8 cellular contexts compared by ENCODE assay signal in the genomic region with DNA sequence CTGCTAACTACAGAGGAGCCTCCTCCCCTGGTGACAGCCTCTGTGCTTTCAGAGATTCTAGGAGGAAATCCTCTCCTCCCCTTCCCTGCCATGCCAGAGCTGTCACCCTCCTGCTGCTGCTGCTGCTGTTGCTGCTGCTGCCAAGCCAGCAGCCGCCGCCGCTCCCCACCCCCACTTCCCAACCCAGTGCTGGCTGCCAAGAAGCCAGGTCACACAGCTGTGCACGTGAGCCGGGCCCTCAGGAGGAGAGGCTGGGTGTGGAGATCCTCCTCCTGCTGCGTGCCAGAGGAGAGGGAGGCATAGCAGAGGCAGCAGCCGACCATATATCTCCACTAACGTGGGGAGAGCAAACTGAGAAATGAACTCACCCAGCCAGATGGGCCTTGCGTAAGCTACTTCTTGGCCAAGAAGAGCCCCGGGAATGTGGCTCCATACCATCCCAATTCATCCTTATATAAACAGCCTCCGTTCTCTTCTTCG. TPM values are rescaled to one million over a fixed set of nuclear protein-coding genes. Genes with fewer than 3 reads are reported as not detected.
DNase-seq lines count a peak whose midpoint lies in the region; ATAC-seq and TF ChIP-seq lines count a peak whose summit lies in the region.

No MANE protein-coding gene starts in this region.

- ATAC-seq in WTC11 = peak; percentile 63

- H3K9me3 ChIP-seq in GM23248 (ENCODE audit: low read depth) = no peaks in the 10 kb centered on the region
- H3K9me3 ChIP-seq in cardiac muscle cell (ENCODE audit: low read depth) = no peaks in the 10 kb centered on the region

- peak; percentile 99 for DNase-seq in GM23248
- DNase-seq in WTC11 (ENCODE audit: low spot score) = peak; percentile 46
- DNase-seq in cardiac muscle cell (ENCODE audit: low read depth in 1 of 2, low spot score in 1 of 2) = peak; percentile 66 to 99
- DNase-seq in pulmonary artery endothelial cell (ENCODE audit: low read depth, low spot score) = peak; percentile 51
- DNase-seq in activated gamma-delta T cell (lab: John Stamatoyannopoulos, UW) = no peak
- DNase-seq in NOMO-1 treated with dmso at 0.1 percent for 144 hours (lab: John Stamatoyannopoulos, UW; ENCODE audit: unreplicated experiment) = no peak
- no peak for DNase-seq in NCI-H146 treated with DMSO at 0.1 percent for 48 hours (lab: John Stamatoyannopoulos, UW; ENCODE audit: unreplicated experiment)
- DNase-seq in KG1 (lab: John Stamatoyannopoulos, UW) = no peak

- peak overlapping the region; percentile 78 for H3K4me2 ChIP-seq in GM23248 (ENCODE audit: unreplicated experiment)

- H3K79me2 ChIP-seq in GM23248 (ENCODE audit: insufficient read depth) = peaks cover 15% of the 10 kb centered on the region

- H3K27ac Mint-ChIP-seq in WTC11 = no peak overlapping the region

- H3K4me1 ChIP-seq in GM23248 (ENCODE audit: insufficient read depth) (peaks cover 52% of the 10 kb centered on the region), cardiac muscle cell (ENCODE audit: low read depth) (peaks cover 29% of the 10 kb centered on the region)

- peaks cover 35% of the 10 kb centered on the region for H3F3A ChIP-seq in GM23248 (ENCODE audit: insufficient read depth)

- no peaks in the 10 kb centered on the region for H3K27me3 Mint-ChIP-seq in WTC11 (ENCODE audit: low read depth)

- 1 to 4% methylated on average over 12 of the region's 12 CpGs for WGBS in GM23248 (ENCODE audit: low coverage in 1 of 2, low lambda C conversion rate in 2 of 2, missing lambda C conversion rate in 2 of 2), 2 experiments

- CTCF ChIA-PET in WTC11 (lab: Charles Lee) = interaction anchor here (0.8 to 5.3 kb wide), 5 partner anchors 13 to 157 kb away, joined by 3 to 48 read pairs (median 4); no protein-coding TSS in a partner anchor

- H3K9me3 Mint-ChIP-seq in WTC11 = no peaks in the 10 kb centered on the region

- POLR2A ChIA-PET in WTC11 (lab: Charles Lee) = interaction anchor here (2.0 kb wide), 1 partner anchor 13 kb away, joined by 9 read pairs; a partner anchor contains a TSS

- peaks cover 28% of the 10 kb centered on the region for H3K4me1 Mint-ChIP-seq in WTC11

- peaks cover 16% of the 10 kb centered on the region; the same call in 1 of the 2 replicates for H3K36me3 ChIP-seq in GM23248 (ENCODE audit: low read depth)
- H3K36me3 ChIP-seq in cardiac muscle cell = peaks cover 33% of the 10 kb centered on the region

- H3K27me3 ChIP-seq in GM23248 (replicated peaks; ENCODE audit: insufficient read depth) (no peaks in the 10 kb centered on the region), cardiac muscle cell (no peaks in the 10 kb centered on the region)

- peaks cover 16% of the 10 kb centered on the region for H3K36me3 Mint-ChIP-seq in WTC11

- H2AFZ ChIP-seq in GM23248 = no peak overlapping the region

- in situ Hi-C loops in GM23248 (cut with MboI) = no loop called here

- H3K9me2 ChIP-seq in GM23248 (ENCODE audit: insufficient read depth) = no peaks in the 10 kb centered on the region

- H3K27ac ChIP-seq in GM23248 (peak overlapping the region; percentile 98), cardiac muscle cell (peak overlapping the region; percentile 60)

- H3K4me3 Mint-ChIP-seq in WTC11 = no peak overlapping the region

- peak overlapping the region; percentile 81 for H3K9ac ChIP-seq in GM23248

- no peaks in the 10 kb centered on the region for H4K20me1 ChIP-seq in GM23248 (ENCODE audit: insufficient read depth)

- TF ChIP-seq CTCF in WTC11 (IDR thresholded peaks at IDR 0.05) = no peak
- TF ChIP-seq CTCF in cardiac muscle cell (IDR thresholded peaks at IDR 0.05; ENCODE audit: low read depth, low read length) = no peak

- H3K4me3 ChIP-seq in GM23248 (peak overlapping the region; percentile 34; the same call in 1 of the 2 replicates), cardiac muscle cell (no peak overlapping the region)

TF ChIP-seq in WTC11, 78 proteins besides CTCF, POLR2A, EP300 and RAD21 (continues in another document):
- TF ChIP-seq ATF1 (CRISPR knock-in tag; IDR thresholded peaks at IDR 0.05) (no peak), NFYB (CRISPR knock-in tag; conservative IDR thresholded peaks at IDR 0.05; ENCODE audit: low read depth) (no peak), CBFB (CRISPR knock-in tag; IDR thresholded peaks at IDR 0.05; ENCODE audit: low read depth) (no peak), SOX15 (CRISPR knock-in tag; IDR thresholded peaks at IDR 0.05) (no peak), GTF2I (CRISPR knock-in tag; conservative IDR thresholded peaks at IDR 0.05) (no peak), ZNF232 (CRISPR knock-in tag; IDR thresholded peaks at IDR 0.05) (no peak), ZNF219 (CRISPR knock-in tag; IDR thresholded peaks at IDR 0.05; ENCODE audit: borderline replicate concordance) (no peak), JUN (CRISPR knock-in tag; IDR thresholded peaks at IDR 0.05) (no peak), SMAD4 (CRISPR knock-in tag; IDR thresholded peaks at IDR 0.05) (no peak), ZNF138 (CRISPR knock-in tag; conservative IDR thresholded peaks at IDR 0.05) (no peak)
- TF ChIP-seq, protein P1, sequence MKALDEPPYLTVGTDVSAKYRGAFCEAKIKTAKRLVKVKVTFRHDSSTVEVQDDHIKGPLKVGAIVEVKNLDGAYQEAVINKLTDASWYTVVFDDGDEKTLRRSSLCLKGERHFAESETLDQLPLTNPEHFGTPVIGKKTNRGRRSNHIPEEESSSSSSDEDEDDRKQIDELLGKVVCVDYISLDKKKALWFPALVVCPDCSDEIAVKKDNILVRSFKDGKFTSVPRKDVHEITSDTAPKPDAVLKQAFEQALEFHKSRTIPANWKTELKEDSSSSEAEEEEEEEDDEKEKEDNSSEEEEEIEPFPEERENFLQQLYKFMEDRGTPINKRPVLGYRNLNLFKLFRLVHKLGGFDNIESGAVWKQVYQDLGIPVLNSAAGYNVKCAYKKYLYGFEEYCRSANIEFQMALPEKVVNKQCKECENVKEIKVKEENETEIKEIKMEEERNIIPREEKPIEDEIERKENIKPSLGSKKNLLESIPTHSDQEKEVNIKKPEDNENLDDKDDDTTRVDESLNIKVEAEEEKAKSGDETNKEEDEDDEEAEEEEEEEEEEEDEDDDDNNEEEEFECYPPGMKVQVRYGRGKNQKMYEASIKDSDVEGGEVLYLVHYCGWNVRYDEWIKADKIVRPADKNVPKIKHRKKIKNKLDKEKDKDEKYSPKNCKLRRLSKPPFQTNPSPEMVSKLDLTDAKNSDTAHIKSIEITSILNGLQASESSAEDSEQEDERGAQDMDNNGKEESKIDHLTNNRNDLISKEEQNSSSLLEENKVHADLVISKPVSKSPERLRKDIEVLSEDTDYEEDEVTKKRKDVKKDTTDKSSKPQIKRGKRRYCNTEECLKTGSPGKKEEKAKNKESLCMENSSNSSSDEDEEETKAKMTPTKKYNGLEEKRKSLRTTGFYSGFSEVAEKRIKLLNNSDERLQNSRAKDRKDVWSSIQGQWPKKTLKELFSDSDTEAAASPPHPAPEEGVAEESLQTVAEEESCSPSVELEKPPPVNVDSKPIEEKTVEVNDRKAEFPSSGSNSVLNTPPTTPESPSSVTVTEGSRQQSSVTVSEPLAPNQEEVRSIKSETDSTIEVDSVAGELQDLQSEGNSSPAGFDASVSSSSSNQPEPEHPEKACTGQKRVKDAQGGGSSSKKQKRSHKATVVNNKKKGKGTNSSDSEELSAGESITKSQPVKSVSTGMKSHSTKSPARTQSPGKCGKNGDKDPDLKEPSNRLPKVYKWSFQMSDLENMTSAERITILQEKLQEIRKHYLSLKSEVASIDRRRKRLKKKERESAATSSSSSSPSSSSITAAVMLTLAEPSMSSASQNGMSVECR (CRISPR knock-in tag; IDR thresholded peaks at IDR 0.05; ENCODE audit: borderline replicate concordance) = no peak

RNA-seq across cellular contexts. Expression of a gene that starts 12.4 kb away (rescaled TPM):
- total RNA-seq in GM23248 (2014; rRNA removed; shearing (Covaris generic)) = 10.3 and 10.7 TPM in 2 replicates
- polyA plus RNA-seq in GM23248 (2016; fragmentation: Nextera tagmentation; extraction: Ambion mirVana) (7.6 and 8.3 TPM in 2 replicates), cardiac muscle cell (28.3 and 40.7 TPM in 2 replicates)
- total RNA-seq in WTC11 (2021) (14.4 to 18.3 TPM (median 16.8 TPM) in 3 replicates), cardiac muscle cell (31.5 and 50.5 TPM in 2 replicates), pulmonary artery endothelial cell (6.8 and 9.2 TPM in 2 replicates)

RNA-seq across cellular contexts. Expression of a gene that starts 25.8 kb away (rescaled TPM):
- total RNA-seq in GM23248 (2014; rRNA removed; shearing (Covaris generic)) = 8.1 and 9.5 TPM in 2 replicates
- polyA plus RNA-seq in GM23248 (2016; fragmentation: Nextera tagmentation; extraction: Ambion mirVana) = 1.8 and 2.1 TPM in 2 replicates
- total RNA-seq in WTC11 (2021) = 31.6 to 34.1 TPM (median 32.4 TPM) in 3 replicates
- 12.6 and 19.1 TPM in 2 replicates for total RNA-seq in cardiac muscle cell
- polyA plus RNA-seq in cardiac muscle cell = 3.9 and 7.4 TPM in 2 replicates
- total RNA-seq in pulmonary artery endothelial cell = 5.1 and 5.5 TPM in 2 replicates

RNA-seq across cellular contexts. Expression of a gene that starts 47.4 kb away (rescaled TPM):
- not detected in 2 replicates for total RNA-seq in GM23248 (2014; rRNA removed; shearing (Covaris generic))
- polyA plus RNA-seq in GM23248 (2016; fragmentation: Nextera tagmentation; extraction: Ambion mirVana) (not detected in 2 replicates), cardiac muscle cell (0.42 TPM in 1 of 2 replicates, not detected in the other)
- total RNA-seq in WTC11 (2021) (1.6 to 2.1 TPM (median 1.8 TPM) in 3 replicates), cardiac muscle cell (2.1 and 2.7 TPM in 2 replicates), pulmonary artery endothelial cell (0.40 and 0.88 TPM in 2 replicates)

RNA-seq across cellular contexts. Expression of a gene that starts 54.8 kb away (rescaled TPM):
- total RNA-seq in GM23248 (2014; rRNA removed; shearing (Covaris generic)) = 12.5 and 15.9 TPM in 2 replicates
- polyA plus RNA-seq in GM23248 (2016; fragmentation: Nextera tagmentation; extraction: Ambion mirVana) (17.8 and 18.3 TPM in 2 replicates), cardiac muscle cell (7.1 and 15.1 TPM in 2 replicates)
- total RNA-seq in WTC11 (2021) (10.4 to 14.3 TPM (median 12.1 TPM) in 3 replicates), cardiac muscle cell (8.1 TPM in 2 replicates), pulmonary artery endothelial cell (5.9 and 6.7 TPM in 2 replicates)

RNA-seq across cellular contexts. Expression of a gene that starts 58.0 kb away (rescaled TPM):
- 16.2 and 23.2 TPM in 2 replicates for total RNA-seq in GM23248 (2014; rRNA removed; shearing (Covaris generic))
- 21.2 and 25.1 TPM in 2 replicates for polyA plus RNA-seq in GM23248 (2016; fragmentation: Nextera tagmentation; extraction: Ambion mirVana)
- 35.8 to 39.3 TPM (median 36.0 TPM) in 3 replicates for total RNA-seq in WTC11 (2021)
- 39.9 and 43.0 TPM in 2 replicates for total RNA-seq in cardiac muscle cell
- 29.0 and 38.9 TPM in 2 replicates for polyA plus RNA-seq in cardiac muscle cell
- 24.3 and 30.5 TPM in 2 replicates for total RNA-seq in pulmonary artery endothelial cell

Comparison
In these comparisons a context has a peak if more than half of its experiments do, and no peak if none do; other contexts are left out.
1. DNase-seq: peak in GM23248 (single experiment), WTC11 (single experiment), cardiac muscle cell (2 of 2) and pulmonary artery endothelial cell (single experiment); none in activated gamma-delta T cell (single experiment), NOMO-1 treated with dmso at 0.1 percent for 144 hours (single experiment), NCI-H146 treated with DMSO at 0.1 percent for 48 hours (single experiment) and KG1 (single experiment).